Comparison of ENCODE assay signal across 8 cellular contexts in genomic region chr20:35091808-35092523, GRCh38. TPM values are rescaled to one million over a fixed set of nuclear protein-coding genes. Genes with fewer than 3 reads are reported as not detected.
A peak's percentile ranks its signal among the peaks of the same experiment; 100 is the strongest.
DNase-seq lines count a peak whose midpoint lies in the region; ATAC-seq and TF ChIP-seq lines count a peak whose summit lies in the region.

No MANE protein-coding gene starts in this region.

- H3K27me3 ChIP-seq in right lobe of liver (no peaks in the 10 kb centered on the region), thymus (ENCODE audit: control insufficient read depth, insufficient read depth) (no peaks in the 10 kb centered on the region)

- H3K27ac ChIP-seq in HEK293 (ENCODE audit: extremely low read depth, low read depth, low read length) = peak overlapping the region; percentile 77
- H3K27ac ChIP-seq in caudate nucleus (ENCODE audit: low read depth, low read length) = peak overlapping the region; percentile 92
- H3K27ac ChIP-seq in right lobe of liver = peak overlapping the region; percentile 79 to 91 (median 89)
- H3K27ac ChIP-seq in thymus (ENCODE audit: low read depth) = peak overlapping the region; percentile 86

- H3K9me3 ChIP-seq in HEK293 (ENCODE audit: control insufficient read depth, insufficient read depth, low read depth, low read length) (no peaks in the 10 kb centered on the region), right lobe of liver (no peaks in the 10 kb centered on the region), thymus (ENCODE audit: control insufficient read depth) (no peaks in the 10 kb centered on the region)

- H3K4me1 ChIP-seq in HEK293 (ENCODE audit: control insufficient read depth, insufficient read depth, low read length) (peaks cover 15% of the 10 kb centered on the region), right lobe of liver (peaks cover 0 to 16% (median 4%) of the 10 kb centered on the region in 4 donors), thymus (ENCODE audit: control insufficient read depth, insufficient read depth, low read length) (peaks cover 6% of the 10 kb centered on the region)

- peak; percentile 13 for DNase-seq in NCI-H1436 (lab: John Stamatoyannopoulos, UW)
- DNase-seq in NCI-H1436 treated with DMSO at 0.1 percent for 48 hours (lab: John Stamatoyannopoulos, UW) = no peak
- peak; percentile 23 for DNase-seq in NCI-H345 (lab: John Stamatoyannopoulos, UW)
- peak in 8 of 61 donors; percentile 7 to 58 (median 45) for DNase-seq in caudate nucleus (lab: John Stamatoyannopoulos, UW)
- DNase-seq in right lobe of liver = no peak
- DNase-seq in activated gamma-delta T cell treated with Interleukin-2 at 50 U/mL for 16 hours = no peak

- intact Hi-C loops in right lobe of liver (cut with DNase I) = loop anchor here in 1 of 2 donors (10.0 kb wide), 1 partner anchor 53 kb away; the partner anchor contains the start of gene EDEM2

- TF ChIP-seq CTCF in HEK293 (tag by site-specific recombination; IDR thresholded peaks at IDR 0.05) = no peak
- no peak for TF ChIP-seq CTCF in right lobe of liver (IDR thresholded peaks at IDR 0.05)

- no peaks in the 10 kb centered on the region; a peak in 1 of 3 replicates for H3K36me3 ChIP-seq in HEK293 (ENCODE audit: control insufficient read depth in 2 of 2, insufficient read depth in 1 of 2, low read length in 2 of 2)
- H3K36me3 ChIP-seq in right lobe of liver = no peaks in the 10 kb centered on the region
- peaks cover 4% of the 10 kb centered on the region for H3K36me3 ChIP-seq in thymus (ENCODE audit: control insufficient read depth, insufficient read depth)

- CTCF ChIA-PET in HEK293 (lab: Yijun Ruan, JAX) = interaction anchor here (0.6 to 1.2 kb wide), 5 partner anchors 14 to 220 kb away, joined by 3 to 6 read pairs (median 3); partner anchors contain the start of gene GGT7

- peak in 2 of 4 donors; percentile 14 to 23 for ATAC-seq in right lobe of liver

- under 1% methylated on average over 16 of the region's 28 CpGs for WGBS in right lobe of liver (ENCODE audit: insufficient coverage, low coverage, low lambda C conversion rate, missing lambda C conversion rate)
- under 1% methylated on average over 28 of the region's 28 CpGs for WGBS in thymus

- no peak for TF ChIP-seq POLR2A in right lobe of liver (IDR thresholded peaks at IDR 0.05)

- POLR2A ChIA-PET in HEK293 (lab: Yijun Ruan, JAX) = interaction anchor here (0.6 to 0.7 kb wide), 3 partner anchors 12 to 216 kb away, joined by 3 read pairs; partner anchors contain the start of genes ACSS2 and EDEM2

- peak overlapping the region; percentile 98 for H3K4me3 ChIP-seq in HEK293 (ENCODE audit: low read depth, low read length)
- H3K4me3 ChIP-seq in right lobe of liver = peak overlapping the region; percentile 61 to 90 (median 84)
- peak overlapping the region; percentile 84 for H3K4me3 ChIP-seq in thymus (ENCODE audit: low read length)

TF ChIP-seq in HEK293, 187 proteins besides CTCF, POLR2A, EP300 and RAD21:
- TF ChIP-seq GLIS2 (tag by site-specific recombination; IDR thresholded peaks at IDR 0.05) = 0 out of 2 replicates have a peak, but pooled peaks have one; percentile 64
- TF ChIP-seq ZNF423 (tag by site-specific recombination; IDR thresholded peaks at IDR 0.05) = no peak
- no peak for TF ChIP-seq ZNF560 (tag by site-specific recombination; IDR thresholded peaks at IDR 0.05; ENCODE audit: borderline replicate concordance)
- TF ChIP-seq ZNF558 (tag by site-specific recombination; IDR thresholded peaks at IDR 0.05) = no peak
- TF ChIP-seq INSM2 (tag by site-specific recombination; IDR thresholded peaks at IDR 0.05) = no peak
- TF ChIP-seq ZNF121 (tag by site-specific recombination; IDR thresholded peaks at IDR 0.05) = peak; percentile 95
- no peak for TF ChIP-seq YY2 (tag by site-specific recombination; IDR thresholded peaks at IDR 0.05)
- TF ChIP-seq PRDM1 (tag by site-specific recombination; IDR thresholded peaks at IDR 0.05) = peak; percentile 71
- TF ChIP-seq ZNF391 (tag by site-specific recombination; IDR thresholded peaks at IDR 0.05; ENCODE audit: borderline replicate concordance, low read depth) = no peak
- no peak for TF ChIP-seq ZNF555 (tag by site-specific recombination; conservative IDR thresholded peaks at IDR 0.05)
- TF ChIP-seq ZNF677 (tag by site-specific recombination; IDR thresholded peaks at IDR 0.05) = no peak
- TF ChIP-seq OVOL3 (tag by site-specific recombination; IDR thresholded peaks at IDR 0.05) = no peak

RNA-seq across cellular contexts. Expression of gene TRPC4AP, which starts 0.6 kb away (rescaled TPM):
- total RNA-seq in right lobe of liver = 10 to 100 TPM; 27.6 to 39.3 (median 34.6) TPM
- polyA plus RNA-seq in thymus = 57.3 TPM

RNA-seq across cellular contexts. Expression of gene EDEM2, which starts 55.2 kb away (rescaled TPM):
- 10 to 100 TPM; 20.1 to 28.0 (median 23.9) TPM for total RNA-seq in right lobe of liver
- polyA plus RNA-seq in thymus = 18.4 TPM

Comparison
In these comparisons a context has a peak if more than half of its experiments do, and no peak if none do; other contexts are left out.
1. DNase-seq: peak in NCI-H1436 (single experiment) and NCI-H345 (single experiment); none in NCI-H1436 treated with DMSO at 0.1 percent for 48 hours (single experiment), right lobe of liver (0 of 3) and activated gamma-delta T cell treated with Interleukin-2 at 50 U/mL for 16 hours (single experiment).
2. Peak in every context shown above with its lines, with median percentiles within 50 percentile points of each other: H3K27ac ChIP-seq and H3K4me3 ChIP-seq.